In the genomic region with DNA sequence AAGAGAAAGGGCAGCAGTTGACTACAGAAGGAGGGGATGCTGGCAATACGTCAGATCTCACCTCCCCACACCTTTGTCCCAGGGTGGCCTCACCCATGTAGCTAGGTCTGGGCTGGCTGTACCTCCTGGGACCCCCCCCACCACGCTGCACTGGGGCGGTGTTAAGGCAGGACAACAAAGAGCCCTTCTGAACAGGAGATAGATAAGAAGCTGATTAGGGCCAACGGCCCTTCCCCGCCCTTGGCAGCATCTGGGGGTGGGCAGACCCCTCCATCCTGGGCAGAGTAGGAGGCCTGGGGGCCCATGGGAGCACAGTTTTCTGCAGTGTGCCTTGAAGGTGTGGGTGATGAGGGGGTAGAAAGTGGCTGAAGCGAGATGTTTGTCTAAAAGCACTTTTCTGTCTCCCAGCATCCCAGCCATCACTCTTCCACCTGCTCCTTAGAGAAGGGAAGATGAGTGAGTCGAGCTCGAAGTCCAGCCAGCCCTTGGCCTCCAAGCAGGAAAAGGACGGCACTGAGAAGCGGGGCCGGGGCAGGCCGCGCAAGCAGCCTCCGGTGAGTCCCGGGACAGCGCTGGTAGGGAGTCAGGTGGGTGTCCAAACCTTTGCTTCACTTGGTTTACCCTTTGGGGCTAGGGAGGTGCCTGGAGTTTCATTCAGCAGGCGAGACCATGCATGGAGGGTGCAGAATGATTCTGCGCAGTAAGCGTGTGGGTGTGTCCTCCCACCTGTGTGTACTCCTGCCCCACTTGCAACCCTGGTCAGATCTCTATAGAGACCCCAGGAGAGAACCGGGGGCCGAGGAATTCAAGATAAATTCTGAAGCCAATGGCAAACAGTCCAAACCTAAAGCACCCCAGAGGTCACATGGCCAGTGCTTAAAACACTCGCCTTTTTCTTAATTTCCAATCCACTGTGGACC, we compare ENCODE assay signal across 1 cellular context.
TF ChIP-seq lines count a peak whose summit lies in the region.

No MANE protein-coding gene starts in this region.

TF ChIP-seq in A549, 52 proteins besides CTCF, POLR2A, EP300 and RAD21 (continued from another document):
- TF ChIP-seq, protein P1, sequence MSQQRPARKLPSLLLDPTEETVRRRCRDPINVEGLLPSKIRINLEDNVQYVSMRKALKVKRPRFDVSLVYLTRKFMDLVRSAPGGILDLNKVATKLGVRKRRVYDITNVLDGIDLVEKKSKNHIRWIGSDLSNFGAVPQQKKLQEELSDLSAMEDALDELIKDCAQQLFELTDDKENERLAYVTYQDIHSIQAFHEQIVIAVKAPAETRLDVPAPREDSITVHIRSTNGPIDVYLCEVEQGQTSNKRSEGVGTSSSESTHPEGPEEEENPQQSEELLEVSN (IDR thresholded peaks at IDR 0.05; ENCODE audit: borderline replicate concordance, low read depth), result no peak
- TF ChIP-seq RNF2 (IDR thresholded peaks at IDR 0.05; ENCODE audit: borderline replicate concordance, low read depth) (no peak), CBX8 (IDR thresholded peaks at IDR 0.05) (no peak), ZSCAN20 (CRISPR knock-in tag; IDR thresholded peaks at IDR 0.05) (no peak), ZNF302 (CRISPR knock-in tag; IDR thresholded peaks at IDR 0.05) (no peak), TFCP2L1 (CRISPR knock-in tag; IDR thresholded peaks at IDR 0.05) (no peak)
TF ChIP-seq in A549: peak in this region for 0.
